In the genomic region with DNA sequence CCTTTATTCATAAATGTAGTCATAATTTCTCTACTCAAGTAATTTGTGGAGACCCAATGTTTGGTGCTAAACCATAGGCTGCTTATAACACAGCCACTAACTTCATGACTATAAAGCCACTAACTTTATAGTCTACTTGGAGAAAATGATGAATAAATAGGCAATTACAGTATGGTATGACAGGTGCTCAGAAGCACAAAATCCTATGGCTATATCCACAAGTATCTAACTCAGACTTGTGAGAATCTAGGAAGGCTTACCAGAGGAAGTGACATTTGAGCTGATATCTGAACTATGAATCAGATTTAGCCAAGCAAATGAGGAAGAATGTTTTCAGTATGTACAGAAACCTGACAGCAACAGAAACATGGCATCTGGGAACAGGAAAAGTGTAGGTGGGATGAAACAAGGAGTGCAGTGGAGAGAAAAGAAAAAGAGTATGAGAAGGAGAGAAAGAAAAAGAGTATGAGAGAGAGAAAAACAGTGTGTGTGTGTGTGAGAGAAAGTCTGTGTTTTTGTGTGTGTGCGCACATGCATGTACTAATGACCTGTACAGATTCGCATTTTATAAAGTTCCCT, we compare ENCODE assay signal across 14 cellular contexts. TPM values are rescaled to one million over a fixed set of nuclear protein-coding genes. Genes with fewer than 3 reads are reported as not detected.
A peak's percentile ranks its signal among the peaks of the same experiment; 100 is the strongest.
DNase-seq lines count a peak whose midpoint lies in the region; ATAC-seq and TF ChIP-seq lines count a peak whose summit lies in the region.
"Had no signal": no experiment of that assay in that cellular context is flagged by ENCODE, and none has a peak within 500 bp of the region (broad histone marks: within the 10 kb centered on the region; RNA-seq: fewer than 3 reads in every experiment).

No MANE protein-coding gene starts in this region.

- peaks cover 3% of the 10 kb centered on the region for H4K20me1 ChIP-seq in fibroblast of lung (ENCODE audit: control insufficient read depth, extremely low read depth, insufficient read depth, low read length)

- peaks cover 8% of the 10 kb centered on the region; the same call in 1 of the 2 replicates for H3K9me3 ChIP-seq in SK-N-MC (ENCODE audit: low read depth, low read length)
- H3K9me3 ChIP-seq in fibroblast of lung (ENCODE audit: control insufficient read depth, insufficient read depth, low read depth, low read length), result no peaks in the 10 kb centered on the region

- CTCF ChIA-PET in WTC11 (lab: Charles Lee), result no interaction called here

- TF ChIP-seq CTCF in fibroblast of lung (conservative IDR thresholded peaks at IDR 0.05 in 1 of 2, IDR thresholded peaks at IDR 0.05 in 1 of 2; ENCODE audit: low read depth in 1 of 2, low read length in 2 of 2) (no peak), GM20000 (IDR thresholded peaks at IDR 0.05; ENCODE audit: extremely low read depth, missing control alignments) (no peak), WTC11 (IDR thresholded peaks at IDR 0.05) (no peak)

- H3K4me1 Mint-ChIP-seq in activated T-cell treated with anti-CD3 and anti-CD28 coated beads, Interleukin-2, amount 50 U/mL, for 72 hours (ENCODE audit: low read depth), result peaks cover 43% of the 10 kb centered on the region
- H3K4me1 Mint-ChIP-seq in stimulated activated naive CD8-positive, alpha-beta T cell treated with anti-CD3 and anti-CD28 coated beads, Interleukin-15, Interleukin-2, amounts not matched to agents 100 ng/mL and 50 ng/mL, for 24 hours (ENCODE audit: low read depth), result peaks cover 37% of the 10 kb centered on the region
- H3K4me1 Mint-ChIP-seq in WTC11, result peaks cover 6% of the 10 kb centered on the region

- peak overlapping the region; percentile 17 for H3K4me2 ChIP-seq in fibroblast of lung (ENCODE audit: extremely low read depth, insufficient read depth, low read length)

- H3K9ac ChIP-seq in SK-N-MC (ENCODE audit: insufficient read length), result no peak overlapping the region
- no peak overlapping the region for H3K9ac ChIP-seq in fibroblast of lung (ENCODE audit: insufficient read depth, low read length)

- H3K4me1 ChIP-seq in fibroblast of lung (ENCODE audit: control insufficient read depth, extremely low read depth, insufficient read depth, low read length), result peaks cover 20% of the 10 kb centered on the region

- H3K4me3 Mint-ChIP-seq in activated T-cell treated with anti-CD3 and anti-CD28 coated beads, Interleukin-2, amount 50 U/mL, for 72 hours, result peak overlapping the region in 1 of 2 donors; percentile 23
- no peak overlapping the region for H3K4me3 Mint-ChIP-seq in stimulated activated naive CD8-positive, alpha-beta T cell treated with anti-CD3 and anti-CD28 coated beads, Interleukin-15, Interleukin-2, amounts not matched to agents 100 ng/mL and 50 ng/mL, for 24 hours
- H3K4me3 Mint-ChIP-seq in WTC11, result no peak overlapping the region
- H3K4me3 Mint-ChIP-seq: activated CD8-positive, alpha-beta T cell treated with anti-CD3 and anti-CD28 coated beads, Interleukin-2, amount 10 ng/mL, durations not matched to agents 7 days and 5 days; activated naive CD8-positive, alpha-beta T cell; T-helper 1 cell treated with Interleukin-12 subunit alpha and Interleukin-12 subunit beta and Interleukin-4 antibody, amounts not matched to agents 30 μg/mL and 1 μg/mL, for 36 hours had no signal

- H2AFZ ChIP-seq in fibroblast of lung (ENCODE audit: low read length), result no peak overlapping the region

- H3K27ac Mint-ChIP-seq in activated T-cell treated with anti-CD3 and anti-CD28 coated beads, Interleukin-2, amount 50 U/mL, for 72 hours, result peak overlapping the region; percentile 22
- H3K27ac Mint-ChIP-seq in stimulated activated naive CD8-positive, alpha-beta T cell treated with anti-CD3 and anti-CD28 coated beads, Interleukin-15, Interleukin-2, amounts not matched to agents 100 ng/mL and 50 ng/mL, for 24 hours, result peak overlapping the region; percentile 10
- H3K27ac Mint-ChIP-seq in WTC11, result no peak overlapping the region
- H3K27ac Mint-ChIP-seq: activated CD8-positive, alpha-beta T cell treated with anti-CD3 and anti-CD28 coated beads, Interleukin-2, amount 10 ng/mL, durations not matched to agents 7 days and 5 days; activated naive CD8-positive, alpha-beta T cell; T-helper 1 cell treated with Interleukin-12 subunit alpha and Interleukin-12 subunit beta and Interleukin-4 antibody, amounts not matched to agents 30 μg/mL and 1 μg/mL, for 36 hours had no signal

- H3K4me3 ChIP-seq in SK-N-MC, result no peak overlapping the region
- no peak overlapping the region for H3K4me3 ChIP-seq in fibroblast of lung (replicated peaks in 1 of 4; ENCODE audit: control extremely low read depth in 1 of 4, insufficient read depth in 1 of 4, low read depth in 3 of 4, low read length in 4 of 4)

- H3K27ac ChIP-seq in SK-N-MC (peak overlapping the region; percentile 89), fibroblast of lung (ENCODE audit: insufficient read depth, low read length) (no peak overlapping the region)

- no peaks in the 10 kb centered on the region for H3K27me3 Mint-ChIP-seq in activated T-cell treated with anti-CD3 and anti-CD28 coated beads, Interleukin-2, amount 50 U/mL, for 72 hours (ENCODE audit: low read depth)
- no peaks in the 10 kb centered on the region for H3K27me3 Mint-ChIP-seq in stimulated activated naive CD8-positive, alpha-beta T cell treated with anti-CD3 and anti-CD28 coated beads, Interleukin-15, Interleukin-2, amounts not matched to agents 100 ng/mL and 50 ng/mL, for 24 hours
- no peaks in the 10 kb centered on the region for H3K27me3 Mint-ChIP-seq in WTC11 (ENCODE audit: low read depth)
- H3K27me3 Mint-ChIP-seq: activated naive CD8-positive, alpha-beta T cell had no signal

- H3K36me3 ChIP-seq in SK-N-MC (ENCODE audit: insufficient read depth, low read length), result peaks cover 3% of the 10 kb centered on the region; the same call in 1 of the 2 replicates
- no peaks in the 10 kb centered on the region for H3K36me3 ChIP-seq in fibroblast of lung (ENCODE audit: control insufficient read depth, insufficient read depth, low read length)

- peak in 1 of 2 donors; percentile 42 for ATAC-seq in activated T-cell treated with anti-CD3 and anti-CD28 coated beads, Interleukin-2, amount 50 U/mL, for 72 hours (replicated peaks in 1 of 2)
- ATAC-seq in WTC11, result no peak
- ATAC-seq: activated CD8-positive, alpha-beta T cell treated with anti-CD3 and anti-CD28 coated beads, Interleukin-2, amount 10 ng/mL, durations not matched to agents 7 days and 5 days had no signal

- peaks cover 2 to 3% of the 10 kb centered on the region in 2 donors for H3K9me3 Mint-ChIP-seq in activated T-cell treated with anti-CD3 and anti-CD28 coated beads, Interleukin-2, amount 50 U/mL, for 72 hours
- peaks cover 3% of the 10 kb centered on the region for H3K9me3 Mint-ChIP-seq in stimulated activated naive CD8-positive, alpha-beta T cell treated with anti-CD3 and anti-CD28 coated beads, Interleukin-15, Interleukin-2, amounts not matched to agents 100 ng/mL and 50 ng/mL, for 24 hours
- H3K9me3 Mint-ChIP-seq in WTC11, result peaks cover 1% of the 10 kb centered on the region

- no peaks in the 10 kb centered on the region for H3K27me3 ChIP-seq in fibroblast of lung (ENCODE audit: control insufficient read depth, insufficient read depth, low read length)
- H3K27me3 ChIP-seq: dorsolateral prefrontal cortex had no signal

- no peak for DNase-seq in activated T-cell treated with anti-CD3 and anti-CD28 coated beads, Interleukin-2, amount 50 U/mL, for 72 hours
- DNase-seq in activated T-cell treated with anti-CD3 and anti-CD28 coated beads, Interleukin-2, amount 50 U/mL, for 1 hour, result no peak
- DNase-seq in SK-N-MC (ENCODE audit: low read depth, low spot score) (no peak), fibroblast of lung (ENCODE audit: low read depth in 2 of 2) (peak in 1 of 2 donors; percentile 46), NCI-H446 treated with DMSO at 0.1 percent for 48 hours (lab: John Stamatoyannopoulos, UW) (no peak), GM20000 (ENCODE audit: low spot score) (no peak), WTC11 (ENCODE audit: low spot score) (no peak)
- DNase-seq: activated CD8-positive, alpha-beta T cell treated with anti-CD3 and anti-CD28 coated beads, Interleukin-2, amount 10 ng/mL, durations not matched to agents 7 days and 5 days; DMS 273 treated with DMSO at 0.1 percent for 48 hours; dorsolateral prefrontal cortex; NCI-H2029 treated with DMSO at 0.1 percent for 48 hours had no signal

- POLR2A ChIA-PET in WTC11 (lab: Charles Lee), result no interaction called here

- peaks cover 6 to 9% of the 10 kb centered on the region in 2 donors for H3K36me3 Mint-ChIP-seq in activated T-cell treated with anti-CD3 and anti-CD28 coated beads, Interleukin-2, amount 50 U/mL, for 72 hours (ENCODE audit: insufficient read depth in 2 of 2)
- peaks cover under 1% of the 10 kb centered on the region for H3K36me3 Mint-ChIP-seq in stimulated activated naive CD8-positive, alpha-beta T cell treated with anti-CD3 and anti-CD28 coated beads, Interleukin-15, Interleukin-2, amounts not matched to agents 100 ng/mL and 50 ng/mL, for 24 hours (ENCODE audit: low read depth)
- no peaks in the 10 kb centered on the region for H3K36me3 Mint-ChIP-seq in WTC11

- H3K79me2 ChIP-seq in fibroblast of lung (ENCODE audit: control insufficient read depth, insufficient read depth, low read length), result peaks cover 89% of the 10 kb centered on the region

TF ChIP-seq in WTC11, 78 proteins besides CTCF, POLR2A, EP300 and RAD21 (continues in another document):
- TF ChIP-seq TEAD1 (CRISPR knock-in tag; IDR thresholded peaks at IDR 0.05) (no peak), SMAD4 (CRISPR knock-in tag; IDR thresholded peaks at IDR 0.05) (no peak), RORB (CRISPR knock-in tag; IDR thresholded peaks at IDR 0.05) (no peak)

RNA-seq across cellular contexts. Expression of a gene that starts 59.9 kb away (rescaled TPM):
- 10 to 100 TPM; 17.4 to 19.3 TPM for total RNA-seq in activated T-cell treated with anti-CD3 and anti-CD28 coated beads, Interleukin-2, amount 50 U/mL, for 72 hours
- total RNA-seq in fibroblast of lung (59.1 and 127 TPM in 2 replicates), WTC11 (2021) (5.0 to 5.7 TPM (median 5.2 TPM) in 3 replicates)
- 32.6 and 42.9 TPM in 2 replicates for polyA plus RNA-seq in fibroblast of lung
- polyA plus RNA-seq in fibroblast of lung (2012), result 18.5 and 21.3 TPM in 2 replicates
- 10.3 and 22.5 TPM in 2 replicates for polyA minus RNA-seq in fibroblast of lung (ENCODE audit: low replicate concordance)
